10 cellular contexts compared by ENCODE assay signal in the genomic region with DNA sequence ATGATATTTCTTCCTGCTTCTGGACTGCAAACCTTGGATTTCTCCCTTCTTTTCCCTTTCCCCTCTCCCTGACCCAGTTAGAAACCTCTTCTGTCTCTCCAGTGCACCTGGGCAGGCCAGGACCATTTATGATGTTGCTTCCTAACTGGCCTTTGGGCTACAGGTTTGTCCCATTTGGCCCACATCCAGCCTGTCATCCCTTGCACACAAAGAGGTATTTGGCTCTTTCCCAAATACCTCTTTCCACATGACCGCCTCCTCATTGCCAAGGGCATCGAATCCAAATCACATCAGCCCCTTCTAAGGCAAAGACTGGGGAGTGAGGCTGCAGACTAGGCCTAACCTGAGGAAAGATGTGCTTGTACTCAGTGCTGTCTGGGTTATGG. TPM values are rescaled to one million over a fixed set of nuclear protein-coding genes. Genes with fewer than 3 reads are reported as not detected.
A peak's percentile ranks its signal among the peaks of the same experiment; 100 is the strongest.
DNase-seq lines count a peak whose midpoint lies in the region; ATAC-seq lines count a peak whose summit lies in the region.
"Had no signal": no experiment of that assay in that cellular context is flagged by ENCODE, and none has a peak within 500 bp of the region (broad histone marks: within the 10 kb centered on the region; RNA-seq: fewer than 3 reads in every experiment).

No MANE protein-coding gene starts in this region.

- no peak overlapping the region for H3K4me3 ChIP-seq in naive thymus-derived CD4-positive, alpha-beta T cell (ENCODE audit: low read length)

- H3K27ac ChIP-seq in naive thymus-derived CD4-positive, alpha-beta T cell (ENCODE audit: low read depth, low read length) = peak overlapping the region; percentile 29

- H3K9me3 ChIP-seq in naive thymus-derived CD4-positive, alpha-beta T cell (ENCODE audit: control insufficient read depth in 2 of 3, low read length in 3 of 3) = no peaks in the 10 kb centered on the region

- no peaks in the 10 kb centered on the region for H3K36me3 ChIP-seq in naive thymus-derived CD4-positive, alpha-beta T cell (ENCODE audit: control insufficient read depth in 2 of 3, insufficient read depth in 3 of 3, low read length in 3 of 3)

- no peaks in the 10 kb centered on the region for H3K27me3 Mint-ChIP-seq in activated T-helper 17 cell treated with anti-CD3 and anti-CD28 coated beads, Interleukin-2, amount 50 U/mL, for 72 hours
- H3K27me3 Mint-ChIP-seq in naive thymus-derived CD4-positive, alpha-beta T cell = no peaks in the 10 kb centered on the region

- peaks cover 23 to 32% of the 10 kb centered on the region in 2 donors for H3K4me1 ChIP-seq in naive thymus-derived CD4-positive, alpha-beta T cell (ENCODE audit: control insufficient read depth in 2 of 2, insufficient read depth in 2 of 2, low read length in 2 of 2)

- DNase-seq in DMS153 treated with DMSO at 0.1 percent for 48 hours (lab: John Stamatoyannopoulos, UW; ENCODE audit: unreplicated experiment) (peak; percentile 39), NCI-H128 (lab: John Stamatoyannopoulos, UW; ENCODE audit: unreplicated experiment) (peak; percentile 25), EL (no peak), GM19240 (ENCODE audit: insufficient read length, low spot score) (no peak)
- DNase-seq in naive thymus-derived CD4-positive, alpha-beta T cell = no peak
- DNase-seq: nephron progenitor cell had no signal

- CTCF ChIA-PET in naive thymus-derived CD4-positive, alpha-beta T cell (lab: Charles Lee) = interaction anchor here (0.6 to 16.2 kb wide), 27 partner anchors 9 to 307 kb away, joined by 3 to 639 read pairs (median 5); a partner anchor contains a TSS

- no peak for ATAC-seq in activated T-helper 17 cell treated with anti-CD3 and anti-CD28 coated beads, Interleukin-2, amount 50 U/mL, for 72 hours (replicated peaks)
- no peak for ATAC-seq in naive thymus-derived CD4-positive, alpha-beta T cell
- ATAC-seq in HG03521 (IDR thresholded peaks at IDR 0.05; ENCODE audit: unreplicated experiment) (no peak), GM19397 (IDR thresholded peaks at IDR 0.05; ENCODE audit: unreplicated experiment) (no peak)

- intact Hi-C loops in naive thymus-derived CD4-positive, alpha-beta T cell (cut with micrococcal nuclease) = loop anchor here (2.0 to 5.0 kb wide), 3 partner anchors 83 to 673 kb away; a partner anchor contains a TSS

- H3K27ac Mint-ChIP-seq in activated T-helper 17 cell treated with anti-CD3 and anti-CD28 coated beads, Interleukin-2, amount 50 U/mL, for 72 hours = peak overlapping the region; percentile 70
- peak overlapping the region; percentile 59 to 87 (median 78) for H3K27ac Mint-ChIP-seq in naive thymus-derived CD4-positive, alpha-beta T cell
- H3K27ac Mint-ChIP-seq: nephron progenitor cell had no signal

- H3K9me3 Mint-ChIP-seq in activated T-helper 17 cell treated with anti-CD3 and anti-CD28 coated beads, Interleukin-2, amount 50 U/mL, for 72 hours = no peaks in the 10 kb centered on the region
- no peaks in the 10 kb centered on the region for H3K9me3 Mint-ChIP-seq in naive thymus-derived CD4-positive, alpha-beta T cell
- H3K9me3 Mint-ChIP-seq: nephron progenitor cell had no signal

- no peaks in the 10 kb centered on the region for H3K36me3 Mint-ChIP-seq in activated T-helper 17 cell treated with anti-CD3 and anti-CD28 coated beads, Interleukin-2, amount 50 U/mL, for 72 hours (ENCODE audit: low read depth)
- H3K36me3 Mint-ChIP-seq in naive thymus-derived CD4-positive, alpha-beta T cell = peaks cover 0 to 4% (median 0%) of the 10 kb centered on the region in 5 donors

- H3K4me1 Mint-ChIP-seq in activated T-helper 17 cell treated with anti-CD3 and anti-CD28 coated beads, Interleukin-2, amount 50 U/mL, for 72 hours = peaks cover 44% of the 10 kb centered on the region
- peaks cover 36 to 61% (median 47%) of the 10 kb centered on the region in 7 donors for H3K4me1 Mint-ChIP-seq in naive thymus-derived CD4-positive, alpha-beta T cell

- no peak overlapping the region for H3K4me3 Mint-ChIP-seq in activated T-helper 17 cell treated with anti-CD3 and anti-CD28 coated beads, Interleukin-2, amount 50 U/mL, for 72 hours
- H3K4me3 Mint-ChIP-seq in naive thymus-derived CD4-positive, alpha-beta T cell = no peak overlapping the region
- H3K4me3 Mint-ChIP-seq: nephron progenitor cell had no signal

- no peaks in the 10 kb centered on the region for H3K27me3 ChIP-seq in naive thymus-derived CD4-positive, alpha-beta T cell (ENCODE audit: control insufficient read depth in 2 of 2, insufficient read depth in 2 of 2, low read length in 2 of 2)

- POLR2A ChIA-PET in naive thymus-derived CD4-positive, alpha-beta T cell (lab: Charles Lee) = interaction anchor here (0.7 to 14.9 kb wide), 7 partner anchors 32 to 194 kb away, joined by 3 to 276 read pairs (median 7); a partner anchor contains a TSS

RNA-seq across cellular contexts. Expression of a gene that starts 13.6 kb away (rescaled TPM):
- 1 to 10 TPM; 5.3 to 8.3 TPM for total RNA-seq in activated T-helper 17 cell treated with anti-CD3 and anti-CD28 coated beads, Interleukin-2, amount 50 U/mL, for 72 hours
- 10 to 100 TPM in 1 of 5 experiments, 1 to 10 TPM in 4; 1.4 to 71.9 (median 3.5) TPM for total RNA-seq in naive thymus-derived CD4-positive, alpha-beta T cell
- polyA plus RNA-seq in naive thymus-derived CD4-positive, alpha-beta T cell = under 1 TPM; 0.25 to 0.38 TPM
- total RNA-seq: endothelial cell of umbilical vein had no signal
- polyA plus RNA-seq: endothelial cell of umbilical vein had no signal

RNA-seq across cellular contexts. Expression of a gene that starts 33.1 kb away (rescaled TPM):
- 100 to 1,000 TPM in 1 of 2 donors, 10 to 100 TPM in 1; 97.9 to 133 TPM for total RNA-seq in activated T-helper 17 cell treated with anti-CD3 and anti-CD28 coated beads, Interleukin-2, amount 50 U/mL, for 72 hours
- 100 to 1,000 TPM; 123 to 198 (median 130) TPM for total RNA-seq in naive thymus-derived CD4-positive, alpha-beta T cell
- 10 to 100 TPM; 75.2 to 85.7 TPM for polyA plus RNA-seq in naive thymus-derived CD4-positive, alpha-beta T cell

Comparison
In these comparisons a context has a peak if more than half of its experiments do, and no peak if none do; other contexts are left out.
1. DNase-seq: peak in DMS153 treated with DMSO at 0.1 percent for 48 hours (single experiment) and NCI-H128 (single experiment); none in naive thymus-derived CD4-positive, alpha-beta T cell (0 of 9), EL (single experiment) and GM19240 (single experiment).